Comparison of ENCODE assay signal across 8 cellular contexts in the genomic region with DNA sequence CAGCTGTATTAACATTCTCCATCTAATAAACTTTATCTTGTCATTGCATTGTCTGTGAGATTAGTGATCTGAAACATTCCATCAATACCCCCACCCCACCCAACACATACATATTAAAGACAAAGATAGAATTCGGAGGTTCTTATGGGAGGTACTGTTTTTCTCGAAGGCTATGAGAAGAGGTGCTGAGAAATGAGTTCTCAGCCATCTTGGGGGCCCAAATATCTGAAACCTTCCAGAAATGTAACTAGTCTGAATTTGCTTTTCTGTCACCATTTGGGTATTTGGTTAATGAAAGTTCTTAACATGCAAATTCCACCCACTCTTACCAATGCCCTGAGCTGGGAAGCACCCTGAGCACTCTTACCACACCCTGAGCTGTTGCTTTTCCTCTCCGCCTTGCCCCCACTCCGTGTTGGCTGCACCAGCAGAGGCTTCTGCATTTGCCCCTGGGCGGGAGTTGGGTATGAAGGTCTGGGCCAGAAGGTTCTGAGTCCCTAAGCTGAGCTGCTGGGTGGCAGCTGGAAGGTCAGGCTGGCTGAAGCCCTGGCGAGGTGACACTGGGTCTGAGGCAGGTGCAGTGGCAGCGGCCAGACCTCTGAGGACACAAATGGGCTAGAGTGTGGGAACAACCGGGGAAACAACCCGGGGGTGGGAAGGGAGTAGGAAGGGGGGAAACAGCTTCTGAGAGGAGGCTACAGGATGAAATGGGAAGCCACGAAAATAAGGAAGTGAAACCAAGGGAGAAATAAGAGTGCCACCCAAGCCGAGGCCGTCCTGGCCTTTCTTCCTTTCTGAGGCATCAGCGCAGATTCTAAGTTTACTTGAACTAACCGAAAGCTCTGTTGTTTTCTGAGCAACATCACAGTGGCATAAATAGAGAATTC. TPM values are rescaled to one million over a fixed set of nuclear protein-coding genes. Genes with fewer than 3 reads are reported as not detected.
A peak's percentile ranks its signal among the peaks of the same experiment; 100 is the strongest.
DNase-seq lines count a peak whose midpoint lies in the region; ATAC-seq lines count a peak whose summit lies in the region.

No MANE protein-coding gene starts in this region.

- H3K27ac ChIP-seq in skeletal muscle tissue (ENCODE audit: low read depth, low read length), result peak overlapping the region; percentile 93

- ATAC-seq in GM18498 (IDR thresholded peaks at IDR 0.05; ENCODE audit: unreplicated experiment) (peak; percentile 90), GM21528 (IDR thresholded peaks at IDR 0.05; ENCODE audit: low FRiP score, unreplicated experiment) (peak; percentile 82), HG03575 (IDR thresholded peaks at IDR 0.05; ENCODE audit: extremely low read depth, insufficient number of reproducible peaks, low FRiP score, unreplicated experiment) (peak; percentile 62)
- ATAC-seq in activated naive CD4-positive, alpha-beta T cell treated with anti-CD3 and anti-CD28 coated beads, Interleukin-2, amount 50 U/mL, for 72 hours, result peak; percentile 49 to 58

- peaks cover 29 to 33% (median 31%) of the 10 kb centered on the region in 3 donors for H3K4me1 ChIP-seq in skeletal muscle tissue (ENCODE audit: control insufficient read depth in 3 of 3, insufficient read depth in 3 of 3, low read length in 3 of 3)

- peaks cover 13 to 28% of the 10 kb centered on the region in 2 donors for H3K36me3 Mint-ChIP-seq in activated naive CD4-positive, alpha-beta T cell treated with anti-CD3 and anti-CD28 coated beads, Interleukin-2, amount 50 U/mL, for 72 hours

- H3K27me3 ChIP-seq in skeletal muscle tissue (ENCODE audit: control insufficient read depth in 3 of 3, insufficient read depth in 3 of 3, low read length in 3 of 3), result no peaks in the 10 kb centered on the region

- H3K27ac Mint-ChIP-seq in activated naive CD4-positive, alpha-beta T cell treated with anti-CD3 and anti-CD28 coated beads, Interleukin-2, amount 50 U/mL, for 72 hours, result peak overlapping the region; percentile 48 to 83

- DNase-seq in activated naive CD4-positive, alpha-beta T cell treated with anti-CD3 and anti-CD28 coated beads, Interleukin-2, amount 50 U/mL, for 72 hours (ENCODE audit: low spot score in 2 of 2), result no peak
- DNase-seq in HK-2 (ENCODE audit: unreplicated experiment) (no peak), NCI-H2171 treated with DMSO at 0.1 percent for 48 hours (lab: John Stamatoyannopoulos, UW) (no peak), NCI-H82 (lab: John Stamatoyannopoulos, UW) (no peak)

- H3K9me3 ChIP-seq in skeletal muscle tissue (ENCODE audit: control insufficient read depth in 3 of 3, low read length in 3 of 3), result peaks cover 0 to 5% (median 0%) of the 10 kb centered on the region in 3 donors

- H3K36me3 ChIP-seq in skeletal muscle tissue (ENCODE audit: control insufficient read depth in 3 of 3, insufficient read depth in 3 of 3, low read length in 3 of 3), result no peaks in the 10 kb centered on the region

- peak overlapping the region; percentile 34 to 80 (median 76) for H3K9ac ChIP-seq in skeletal muscle tissue (ENCODE audit: low read depth in 1 of 3, low read length in 3 of 3)

- H3K4me3 ChIP-seq in skeletal muscle tissue (ENCODE audit: low read length in 3 of 3), result peak overlapping the region; percentile 32 to 60 (median 49)

- peaks cover 4 to 14% of the 10 kb centered on the region in 2 donors for H3K9me3 Mint-ChIP-seq in activated naive CD4-positive, alpha-beta T cell treated with anti-CD3 and anti-CD28 coated beads, Interleukin-2, amount 50 U/mL, for 72 hours

RNA-seq across cellular contexts. Expression of gene IER5, which starts 26.4 kb away (rescaled TPM):
- 10 to 100 TPM; 20.3 to 68.4 TPM for total RNA-seq in activated naive CD4-positive, alpha-beta T cell treated with anti-CD3 and anti-CD28 coated beads, Interleukin-2, amount 50 U/mL, for 72 hours
- total RNA-seq in skeletal muscle tissue, result 11.0 TPM

RNA-seq across cellular contexts. Expression of gene MR1, which starts 28.4 kb away (rescaled TPM):
- total RNA-seq in activated naive CD4-positive, alpha-beta T cell treated with anti-CD3 and anti-CD28 coated beads, Interleukin-2, amount 50 U/mL, for 72 hours, result 10 to 100 TPM; 13.5 to 27.4 TPM
- total RNA-seq in skeletal muscle tissue, result 2.6 TPM

RNA-seq across cellular contexts. Expression of gene STX6, which starts 39.5 kb away (rescaled TPM):
- total RNA-seq in activated naive CD4-positive, alpha-beta T cell treated with anti-CD3 and anti-CD28 coated beads, Interleukin-2, amount 50 U/mL, for 72 hours, result 10 to 100 TPM; 18.7 to 20.3 TPM
- 27.1 TPM for total RNA-seq in skeletal muscle tissue
